Comparison of ENCODE assay signal across 18 cellular contexts in the genomic region with DNA sequence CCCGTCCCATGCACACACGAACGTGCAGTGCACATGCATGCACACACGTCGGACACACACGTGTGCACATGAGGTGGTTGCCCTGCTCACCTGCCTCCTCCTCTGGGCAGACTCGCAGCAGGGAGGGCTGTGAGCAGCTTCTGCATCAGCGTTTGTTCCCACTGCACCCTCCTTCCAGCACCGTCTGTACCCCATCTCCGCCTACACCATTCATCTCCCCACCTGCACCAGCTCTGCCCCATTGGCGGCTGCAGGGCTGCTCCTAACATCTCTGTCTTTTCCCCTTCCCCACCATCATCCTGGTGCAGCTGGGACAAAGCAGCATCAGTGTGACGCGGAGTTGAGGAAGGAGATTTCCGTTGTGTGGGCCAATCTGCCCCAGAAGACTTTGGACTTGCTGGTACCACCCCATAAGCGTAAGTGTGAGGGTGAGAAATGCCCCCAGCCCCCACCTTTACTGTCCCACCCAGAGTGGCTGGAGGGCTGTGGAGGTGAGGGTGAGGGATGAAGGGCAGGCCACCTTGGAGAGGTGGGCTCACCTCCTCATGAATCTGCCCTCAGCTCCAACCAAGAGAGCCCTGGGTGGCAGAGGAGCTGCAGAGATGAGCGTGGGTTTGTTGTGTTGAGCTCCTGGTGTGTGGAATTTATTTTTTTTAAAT.
DNase-seq lines count a peak whose midpoint lies in the region; ATAC-seq, FAIRE-seq and TF ChIP-seq lines count a peak whose summit lies in the region.
"Had no signal": no experiment of that assay in that cellular context is flagged by ENCODE, and none has a peak within 500 bp of the region (broad histone marks: within the 10 kb centered on the region; RNA-seq: fewer than 3 reads in every experiment).

No MANE protein-coding gene starts in this region.

- no peaks in the 10 kb centered on the region for H3K36me3 ChIP-seq in gastroesophageal sphincter
- no peaks in the 10 kb centered on the region for H3K36me3 ChIP-seq in HAP-1 (replicated peaks)

- WGBS in gastroesophageal sphincter (ENCODE audit: low coverage in 1 of 2), 2 donors, result 36 to 78% methylated on average over 1 to 5 of the region's 16 CpGs

- no peaks in the 10 kb centered on the region for H3K9me3 Mint-ChIP-seq in stimulated activated memory B cell treated with anti-CD40 and anti-IgM and Interleukin-4, amounts not matched to agents 10 μg/mL and 1 μg/mL and 100 μg/mL, for 72 hours
- H3K9me3 Mint-ChIP-seq: CD4-positive, CD25-positive, alpha-beta regulatory T cell had no signal

- no peak for TF ChIP-seq EP300 in gastroesophageal sphincter (IDR thresholded peaks at IDR 0.05)

- in situ Hi-C loops in HAP-1 (cut with MboI; ENCODE audit: low sequenced_read_pairs), result no loop called here

- DNase-seq in D721Med (ENCODE audit: insufficient read length, low spot score), result peak; percentile 11
- DNase-seq in activated CD8-positive, alpha-beta memory T cell treated with anti-CD3 and anti-CD28 coated beads, Interleukin-2, amount 50 U/mL, for 48 hours, result peak; percentile 15
- peak; percentile 30 for DNase-seq in left lobe of liver (ENCODE audit: low spot score)
- no peak for DNase-seq in HAP-1 (ENCODE audit: low spot score in 2 of 2)
- DNase-seq: CD4-positive, CD25-positive, alpha-beta regulatory T cell; NCI-H1436 treated with DMSO at 0.1 percent for 48 hours; NCI-H2029 treated with DMSO at 0.1 percent for 48 hours; NCI-H2171 treated with DMSO at 0.1 percent for 48 hours; NCI-H774; PC-3 had no signal

- H3K27ac ChIP-seq in gastroesophageal sphincter, result no peak overlapping the region
- H3K27ac ChIP-seq: KMS-11, RWPE1 had no signal

- no peaks in the 10 kb centered on the region for H3K4me1 Mint-ChIP-seq in stimulated activated memory B cell treated with anti-CD40 and anti-IgM and Interleukin-4, amounts not matched to agents 10 μg/mL and 1 μg/mL and 100 μg/mL, for 72 hours
- H3K4me1 Mint-ChIP-seq: CD4-positive, CD25-positive, alpha-beta regulatory T cell had no signal

- H3K36me3 Mint-ChIP-seq in stimulated activated memory B cell treated with anti-CD40 and anti-IgM and Interleukin-4, amounts not matched to agents 10 μg/mL and 1 μg/mL and 100 μg/mL, for 72 hours, result no peaks in the 10 kb centered on the region
- H3K36me3 Mint-ChIP-seq: CD4-positive, CD25-positive, alpha-beta regulatory T cell had no signal

- no peak for TF ChIP-seq POLR2A in gastroesophageal sphincter (IDR thresholded peaks at IDR 0.05)

- H3K27me3 Mint-ChIP-seq in stimulated activated memory B cell treated with anti-CD40 and anti-IgM and Interleukin-4, amounts not matched to agents 10 μg/mL and 1 μg/mL and 100 μg/mL, for 72 hours, result peaks cover 40% of the 10 kb centered on the region

- no peak overlapping the region for H3K4me3 Mint-ChIP-seq in stimulated activated memory B cell treated with anti-CD40 and anti-IgM and Interleukin-4, amounts not matched to agents 10 μg/mL and 1 μg/mL and 100 μg/mL, for 72 hours

- H3K27me3 ChIP-seq in gastroesophageal sphincter (peaks cover 14% of the 10 kb centered on the region), HAP-1 (ENCODE audit: low read depth) (no peaks in the 10 kb centered on the region)

- no peak for FAIRE-seq in D721Med (lab: Jason Lieb, UNC)
- FAIRE-seq: GM18507, H1 had no signal

- no peak overlapping the region for H3K4me3 ChIP-seq in gastroesophageal sphincter
- H3K4me3 ChIP-seq in HAP-1, result no peak overlapping the region

- no peak overlapping the region for H3K27ac Mint-ChIP-seq in stimulated activated memory B cell treated with anti-CD40 and anti-IgM and Interleukin-4, amounts not matched to agents 10 μg/mL and 1 μg/mL and 100 μg/mL, for 72 hours

- TF ChIP-seq CTCF in D721Med (IDR thresholded peaks at IDR 0.05; ENCODE audit: insufficient read depth, missing control alignments) (no peak), gastroesophageal sphincter (IDR thresholded peaks at IDR 0.05) (no peak)

- H3K9me3 ChIP-seq in gastroesophageal sphincter (no peaks in the 10 kb centered on the region), HAP-1 (no peaks in the 10 kb centered on the region)
- H3K9me3 ChIP-seq: Caco-2 had no signal

- ATAC-seq in left lobe of liver (no peak), gastroesophageal sphincter (no peak), GM21619 (IDR thresholded peaks at IDR 0.05; ENCODE audit: unreplicated experiment) (no peak)
- peak; percentile 31 for ATAC-seq in stimulated activated memory B cell treated with anti-CD40 and anti-IgM and Interleukin-4, amounts not matched to agents 10 μg/mL and 1 μg/mL and 100 μg/mL, for 72 hours
- ATAC-seq: PC-3 had no signal

- H3K4me1 ChIP-seq in gastroesophageal sphincter, result no peaks in the 10 kb centered on the region
- no peaks in the 10 kb centered on the region for H3K4me1 ChIP-seq in HAP-1
- H3K4me1 ChIP-seq: Caco-2 had no signal

Comparison
In these comparisons a context has a peak if more than half of its experiments do, and no peak if none do; other contexts are left out.
1. DNase-seq: peak in D721Med (single experiment), activated CD8-positive, alpha-beta memory T cell treated with anti-CD3 and anti-CD28 coated beads, Interleukin-2, amount 50 U/mL, for 48 hours (single experiment) and left lobe of liver (single experiment); none in HAP-1 (0 of 2).